In the genomic region with DNA sequence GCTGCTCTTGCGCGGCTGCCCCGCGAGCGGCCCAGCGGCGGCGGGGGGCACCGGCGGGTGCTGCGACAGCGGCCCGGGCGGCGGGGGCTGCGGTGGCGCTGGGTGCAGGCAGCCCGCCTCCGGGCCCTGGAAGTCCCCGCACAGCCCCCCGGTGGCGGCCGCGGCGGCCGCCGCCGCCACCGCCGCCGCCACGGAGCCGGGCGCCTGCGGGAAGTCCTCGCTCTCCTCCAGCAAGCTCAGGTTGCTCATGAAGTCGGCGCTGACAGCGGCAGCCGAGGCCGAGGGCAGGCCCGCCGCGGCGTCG, we compare ENCODE assay signal across 8 cellular contexts. TPM values are rescaled to one million over a fixed set of nuclear protein-coding genes. Genes with fewer than 3 reads are reported as not detected.
A peak's percentile ranks its signal among the peaks of the same experiment; 100 is the strongest.
DNase-seq lines count a peak whose midpoint lies in the region; ATAC-seq lines count a peak whose summit lies in the region.

No MANE protein-coding gene starts in this region.

- H3K27me3 ChIP-seq in BLaER1 treated with 17β-estradiol and CSF1 and Interleukin-3, amounts not matched to agents 10 nM and 100 nM: no peaks in the 10 kb centered on the region
- H3K27me3 ChIP-seq in SJSA1 (replicated peaks): no peaks in the 10 kb centered on the region
- H3K27me3 ChIP-seq in muscle layer of duodenum (ENCODE audit: low read depth, low read length): no peaks in the 10 kb centered on the region

- H3K36me3 ChIP-seq in BLaER1 treated with 17β-estradiol and CSF1 and Interleukin-3, amounts not matched to agents 10 nM and 100 nM: peaks cover 0 to 7% (median 0%) of the 10 kb centered on the region in 11 experiments; a peak in 2 of 22 replicates
- H3K36me3 ChIP-seq in SJSA1: peaks cover 8% of the 10 kb centered on the region
- H3K36me3 ChIP-seq in muscle layer of duodenum (ENCODE audit: control insufficient read depth in 1 of 2, insufficient read depth in 2 of 2, low read length in 2 of 2): no peaks in the 10 kb centered on the region
- no peaks in the 10 kb centered on the region for H3K36me3 ChIP-seq in urinary bladder (ENCODE audit: insufficient read depth)

- H3K9me3 ChIP-seq in BLaER1 treated with 17β-estradiol and CSF1 and Interleukin-3, amounts not matched to agents 10 nM and 100 nM (replicated peaks in 1 of 11): peaks cover 0 to 2% (median 0%) of the 10 kb centered on the region in 11 experiments; a peak in 1 of 22 replicates
- H3K9me3 ChIP-seq in SJSA1 (replicated peaks) (0 out of 2 replicates have a peak, but pooled peaks cover 5% of the 10 kb centered on the region), muscle layer of duodenum (ENCODE audit: control insufficient read depth in 1 of 2, low read length in 2 of 2) (no peaks in the 10 kb centered on the region)

- WGBS in urinary bladder: 0% methylated on average over 46 of the region's 46 CpGs

- H3K9ac ChIP-seq in BLaER1 treated with 17β-estradiol and CSF1 and Interleukin-3, amounts not matched to agents 10 nM and 100 nM: peak overlapping the region; percentile 86 to 98 (median 96)

- H3K4me3 ChIP-seq in BLaER1 treated with 17β-estradiol and CSF1 and Interleukin-3, amounts not matched to agents 10 nM and 100 nM: peak overlapping the region; percentile 77 to 98 (median 94)
- H3K4me3 ChIP-seq in SJSA1 (peak overlapping the region; percentile 94), muscle layer of duodenum (ENCODE audit: low read depth in 1 of 2, low read length in 2 of 2) (peak overlapping the region; percentile 70 to 98), urinary bladder (ENCODE audit: low read depth, low read length) (peak overlapping the region; percentile 92)

- peak overlapping the region; percentile 85 to 95 (median 93) for H3K27ac ChIP-seq in BLaER1 treated with 17β-estradiol and CSF1 and Interleukin-3, amounts not matched to agents 10 nM and 100 nM
- peak overlapping the region; percentile 52 for H3K27ac ChIP-seq in SJSA1
- H3K27ac ChIP-seq in muscle layer of duodenum (ENCODE audit: low read length): peak overlapping the region; percentile 82
- H3K27ac ChIP-seq in urinary bladder (ENCODE audit: low read depth): peak overlapping the region; percentile 98

- peaks cover 0 to 55% (median 10%) of the 10 kb centered on the region in 11 experiments; a peak in 12 of 22 replicates for H4K20me1 ChIP-seq in BLaER1 treated with 17β-estradiol and CSF1 and Interleukin-3, amounts not matched to agents 10 nM and 100 nM

- ATAC-seq in GM21825 (IDR thresholded peaks at IDR 0.05; ENCODE audit: unreplicated experiment) (peak; percentile 5), GM21390 (IDR thresholded peaks at IDR 0.05; ENCODE audit: unreplicated experiment) (no peak)

- H3K4me1 ChIP-seq in BLaER1 treated with 17β-estradiol and CSF1 and Interleukin-3, amounts not matched to agents 10 nM and 100 nM: peaks cover 35 to 61% (median 51%) of the 10 kb centered on the region in 10 experiments
- H3K4me1 ChIP-seq in SJSA1 (replicated peaks) (peaks cover 23% of the 10 kb centered on the region), muscle layer of duodenum (ENCODE audit: control insufficient read depth in 1 of 2, insufficient read depth in 2 of 2, low read length in 2 of 2) (peaks cover 17 to 31% of the 10 kb centered on the region in 2 donors), urinary bladder (ENCODE audit: insufficient read depth) (no peaks in the 10 kb centered on the region)

- no peak for DNase-seq in SJSA1 (ENCODE audit: low read depth in 1 of 2, low spot score in 2 of 2)
- peak; percentile 46 for DNase-seq in central memory CD4-positive, alpha-beta T cell
- no peak for DNase-seq in NCI-H1694 (lab: John Stamatoyannopoulos, UW)

- H3K4me2 ChIP-seq in BLaER1 treated with 17β-estradiol and CSF1 and Interleukin-3, amounts not matched to agents 10 nM and 100 nM: peak overlapping the region; percentile 77 to 97 (median 84)

RNA-seq across cellular contexts. Expression of gene FOXO1, which starts 0.7 kb away (rescaled TPM):
- total RNA-seq in SJSA1 (2014; rRNA removed; shearing (Covaris generic)): 3.7 and 4.5 TPM in 2 replicates
- total RNA-seq in urinary bladder: 23.2 TPM
- polyA plus RNA-seq in urinary bladder: 23.7 TPM
